Comparison of ENCODE assay signal across 21 cellular contexts in the genomic region with DNA sequence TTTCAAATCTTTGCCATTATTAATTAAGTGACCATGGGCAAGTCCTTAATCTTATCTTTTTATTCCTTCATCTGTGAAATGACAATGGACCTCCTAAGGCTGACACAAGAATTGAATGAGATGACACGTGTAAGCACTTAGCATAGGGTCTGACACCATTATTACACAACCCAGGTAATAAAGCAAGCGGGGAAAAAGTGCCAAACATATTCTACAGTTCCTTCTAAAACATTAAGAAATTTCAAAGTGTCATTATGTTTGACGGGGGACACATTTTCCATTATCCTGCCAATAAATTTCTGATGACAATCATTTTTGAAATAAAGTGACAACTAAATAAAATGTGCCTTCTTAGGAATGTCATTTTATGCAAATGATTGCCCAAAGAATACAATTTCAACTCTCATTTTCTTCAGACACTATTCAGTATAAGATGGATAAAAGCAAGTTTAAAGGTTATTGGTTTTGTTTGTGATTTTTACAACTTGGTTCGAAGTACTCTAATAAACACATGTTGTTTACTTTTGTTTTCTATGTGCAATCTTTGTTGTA. TPM values are rescaled to one million over a fixed set of nuclear protein-coding genes. Genes with fewer than 3 reads are reported as not detected.
"Had no signal": no experiment of that assay in that cellular context is flagged by ENCODE, and none has a peak within 500 bp of the region (broad histone marks: within the 10 kb centered on the region; RNA-seq: fewer than 3 reads in every experiment).

No MANE protein-coding gene starts in this region.

- H3K27ac Mint-ChIP-seq: naive thymus-derived CD8-positive, alpha-beta T cell; neural progenitor cell had no signal

- H3K36me3 Mint-ChIP-seq: neural progenitor cell had no signal

- H3K4me2 ChIP-seq: neural progenitor cell had no signal

- H3K36me3 ChIP-seq: esophagus muscularis mucosa, gastrocnemius medialis, heart right ventricle, neural progenitor cell, ovary, right atrium auricular region, suprapubic skin, thyroid gland, upper lobe of left lung, uterus had no signal

- H3K27ac ChIP-seq: epithelial cell of prostate, esophagus muscularis mucosa, gastrocnemius medialis, heart right ventricle, neural progenitor cell, ovary, right atrium auricular region, suprapubic skin, thyroid gland, upper lobe of left lung, uterus had no signal

- H3K9ac ChIP-seq: neural progenitor cell had no signal

- H3K4me3 Mint-ChIP-seq: naive thymus-derived CD8-positive, alpha-beta T cell; neural progenitor cell had no signal

- DNase-seq: cortex of kidney; effector memory CD4-positive, alpha-beta T cell; gastrocnemius medialis; heart right ventricle; hypothalamus; kidney glomerular epithelial cell; mucosa of descending colon; naive thymus-derived CD8-positive, alpha-beta T cell; nucleus accumbens; ovary; small intestine; stimulated activated CD4-positive, alpha-beta T cell treated with anti-CD3 and anti-CD28 coated beads, Interleukin-12 subunit alpha, Interleukin-12 subunit beta, amount 100 ng/mL, for 4 hours; stimulated activated naive CD4-positive, alpha-beta T cell treated with Interleukin-2 at 50 U/mL for 16 hours; thyroid gland; upper lobe of left lung; uterus had no signal

- H3K4me1 ChIP-seq: neural progenitor cell, uterus had no signal

- H3K4me3 ChIP-seq: esophagus muscularis mucosa, heart right ventricle, mucosa of descending colon, neural progenitor cell, ovary, right atrium auricular region, suprapubic skin, thyroid gland, upper lobe of left lung, uterus had no signal

- H3K27me3 ChIP-seq: esophagus muscularis mucosa, gastrocnemius medialis, ovary, right atrium auricular region, suprapubic skin, thyroid gland, upper lobe of left lung, uterus had no signal

- ATAC-seq: gastrocnemius medialis; heart right ventricle; mucosa of descending colon; naive thymus-derived CD8-positive, alpha-beta T cell had no signal

- H3K9me3 Mint-ChIP-seq: neural progenitor cell had no signal

RNA-seq across cellular contexts. Expression of a gene that starts 3.0 kb away (rescaled TPM):
- total RNA-seq: naive thymus-derived CD8-positive, alpha-beta T cell had no signal
- polyA plus RNA-seq: naive thymus-derived CD8-positive, alpha-beta T cell had no signal
